ENCODE assay signal across 8 cellular contexts in genomic region chr14:68663385-68664076, GRCh38.
A peak's percentile ranks its signal among the peaks of the same experiment; 100 is the strongest.
DNase-seq lines count a peak whose midpoint lies in the region; ATAC-seq and TF ChIP-seq lines count a peak whose summit lies in the region.

No MANE protein-coding gene starts in this region.

- peak overlapping the region; percentile 87 for H3K27ac Mint-ChIP-seq in T-helper 17 cell
- H3K27ac Mint-ChIP-seq in stimulated activated memory B cell treated with anti-CD40 and anti-IgM and Interleukin-4, amounts not matched to agents 10 μg/mL and 1 μg/mL and 100 μg/mL, for 72 hours = peak overlapping the region; percentile 91

- DNase-seq in T-helper 17 cell (no peak), fibroblast of villous mesenchyme (ENCODE audit: low read depth) (peak; percentile 52), NCI-H526 (lab: John Stamatoyannopoulos, UW) (no peak), iPS-NIHi7 (ENCODE audit: extremely low spot score) (no peak), AML-193 (lab: John Stamatoyannopoulos, UW) (no peak)

- peak; percentile 66 for ATAC-seq in GM21717 (IDR thresholded peaks at IDR 0.05; ENCODE audit: unreplicated experiment)
- peak; percentile 37 for ATAC-seq in T-helper 17 cell
- peak; percentile 87 for ATAC-seq in stimulated activated memory B cell treated with anti-CD40 and anti-IgM and Interleukin-4, amounts not matched to agents 10 μg/mL and 1 μg/mL and 100 μg/mL, for 72 hours

- H3K4me3 ChIP-seq in GM08714 (ENCODE audit: low read length) = peak overlapping the region; percentile 54; the same call in 1 of the 2 replicates
- no peak overlapping the region for H3K4me3 ChIP-seq in fibroblast of villous mesenchyme (ENCODE audit: low read depth, low read length)

- H3K27me3 Mint-ChIP-seq in T-helper 17 cell = no peaks in the 10 kb centered on the region
- no peaks in the 10 kb centered on the region for H3K27me3 Mint-ChIP-seq in stimulated activated memory B cell treated with anti-CD40 and anti-IgM and Interleukin-4, amounts not matched to agents 10 μg/mL and 1 μg/mL and 100 μg/mL, for 72 hours

- peaks cover 2% of the 10 kb centered on the region for H3K36me3 Mint-ChIP-seq in T-helper 17 cell (ENCODE audit: low read depth)
- H3K36me3 Mint-ChIP-seq in stimulated activated memory B cell treated with anti-CD40 and anti-IgM and Interleukin-4, amounts not matched to agents 10 μg/mL and 1 μg/mL and 100 μg/mL, for 72 hours = peaks cover 35% of the 10 kb centered on the region

- no peaks in the 10 kb centered on the region for H3K9me3 ChIP-seq in T-helper 17 cell (ENCODE audit: control insufficient read depth, low read length, poor library complexity, severe bottlenecking)

- peak overlapping the region; percentile 87 for H3K4me3 Mint-ChIP-seq in T-helper 17 cell
- H3K4me3 Mint-ChIP-seq in stimulated activated memory B cell treated with anti-CD40 and anti-IgM and Interleukin-4, amounts not matched to agents 10 μg/mL and 1 μg/mL and 100 μg/mL, for 72 hours = peak overlapping the region; percentile 72

- peaks cover 43% of the 10 kb centered on the region for H3K4me1 Mint-ChIP-seq in T-helper 17 cell
- H3K4me1 Mint-ChIP-seq in stimulated activated memory B cell treated with anti-CD40 and anti-IgM and Interleukin-4, amounts not matched to agents 10 μg/mL and 1 μg/mL and 100 μg/mL, for 72 hours = peaks cover 60% of the 10 kb centered on the region

- TF ChIP-seq CTCF in fibroblast of villous mesenchyme (IDR thresholded peaks at IDR 0.05; ENCODE audit: insufficient read depth, low read depth, low read length) = no peak

- peaks cover 3% of the 10 kb centered on the region for H3K9me3 Mint-ChIP-seq in stimulated activated memory B cell treated with anti-CD40 and anti-IgM and Interleukin-4, amounts not matched to agents 10 μg/mL and 1 μg/mL and 100 μg/mL, for 72 hours

Comparison
In these comparisons a context has a peak if more than half of its experiments do, and no peak if none do; other contexts are left out.
1. ATAC-seq: peak in every context shown above with its lines; median percentile 87 in stimulated activated memory B cell treated with anti-CD40 and anti-IgM and Interleukin-4, amounts not matched to agents 10 μg/mL and 1 μg/mL and 100 μg/mL, for 72 hours; 66 in GM21717; 37 in T-helper 17 cell.